In the genomic region with DNA sequence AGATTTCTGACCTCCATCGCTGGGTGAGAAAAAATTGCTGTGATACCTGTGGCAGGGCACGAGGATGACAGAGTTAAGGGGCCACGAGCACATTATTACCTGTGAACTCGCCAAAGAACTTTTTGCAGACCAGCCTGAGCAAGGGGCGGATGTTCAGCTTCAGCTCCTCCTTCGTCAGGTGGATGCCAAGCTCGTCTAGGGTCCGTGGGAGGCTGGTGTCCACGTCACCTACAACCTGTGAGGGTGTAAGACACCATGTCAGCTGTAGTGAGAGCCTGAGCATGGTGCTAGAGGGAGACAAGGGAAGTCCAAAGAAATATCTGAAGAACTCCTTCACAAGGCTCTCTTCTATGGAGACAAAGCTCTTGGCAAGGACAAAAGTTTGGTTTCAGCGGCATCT, we compare ENCODE assay signal across 26 cellular contexts. TPM values are rescaled to one million over a fixed set of nuclear protein-coding genes. Genes with fewer than 3 reads are reported as not detected.
DNase-seq lines count a peak whose midpoint lies in the region; ATAC-seq and TF ChIP-seq lines count a peak whose summit lies in the region.
"Had no signal": no experiment of that assay in that cellular context is flagged by ENCODE, and none has a peak within 500 bp of the region (broad histone marks: within the 10 kb centered on the region; RNA-seq: fewer than 3 reads in every experiment).

No MANE protein-coding gene starts in this region.

- H3K27ac Mint-ChIP-seq in activated CD8-positive, alpha-beta T cell treated with anti-CD3 and anti-CD28 coated beads, Interleukin-2, amount 10 ng/mL, durations not matched to agents 7 days and 5 days = no peak overlapping the region
- H3K27ac Mint-ChIP-seq: activated B cell treated with CpG ODN at 0.5 μM for 24 hours; activated CD4-positive, alpha-beta memory T cell treated with anti-CD3 and anti-CD28 coated beads for 36 hours; activated naive CD8-positive, alpha-beta T cell treated with anti-CD3 and anti-CD28 coated beads, Interleukin-2, amount 10 ng/mL, durations not matched to agents 7 days and 5 days; CD4-positive, alpha-beta T cell; effector memory CD8-positive, alpha-beta T cell; natural killer cell; stimulated activated memory B cell treated with anti-CD40 and anti-IgM and Interleukin-4, amounts not matched to agents 10 μg/mL and 1 μg/mL and 100 μg/mL, for 72 hours had no signal

- H3K4me3 ChIP-seq in right atrium auricular region (no peak overlapping the region), left lung (no peak overlapping the region), uterus (no peak overlapping the region)
- H3K4me3 ChIP-seq: cardiac muscle cell, lung, psoas muscle, SJCRH30, suprapubic skin, upper lobe of right lung had no signal

- CTCF ChIA-PET in activated CD8-positive, alpha-beta T cell treated with anti-CD3 and anti-CD28 coated beads, Interleukin-2, amount 10 ng/mL, durations not matched to agents 7 days and 5 days (lab: Charles Lee) = interaction anchor here (0.7 to 14.7 kb wide), 12 partner anchors 9 to 271 kb away, joined by 3 to 161 read pairs (median 4); a partner anchor contains a TSS

- H3K9me3 ChIP-seq in right atrium auricular region = no peaks in the 10 kb centered on the region
- H3K9me3 ChIP-seq in left lung = no peaks in the 10 kb centered on the region
- no peaks in the 10 kb centered on the region for H3K9me3 ChIP-seq in uterus
- H3K9me3 ChIP-seq: psoas muscle, SJCRH30, suprapubic skin, upper lobe of right lung had no signal

- peak; percentile 13 for ATAC-seq in Right ventricle myocardium superior (ENCODE audit: poor library complexity)
- peak; percentile 22 for ATAC-seq in activated CD8-positive, alpha-beta T cell treated with anti-CD3 and anti-CD28 coated beads, Interleukin-2, amount 10 ng/mL, durations not matched to agents 7 days and 5 days
- ATAC-seq in left lung = peak; percentile 12
- no peak for ATAC-seq in GM21526 (IDR thresholded peaks at IDR 0.05; ENCODE audit: low FRiP score, unreplicated experiment)

- H3K36me3 ChIP-seq in right atrium auricular region (peaks cover 73% of the 10 kb centered on the region), left lung (peaks cover 0 to 98% of the 10 kb centered on the region in 2 donors), uterus (no peaks in the 10 kb centered on the region)

- no peak for DNase-seq in Right ventricle myocardium superior
- DNase-seq in right atrium auricular region (ENCODE audit: low spot score) = no peak
- no peak for DNase-seq in activated CD8-positive, alpha-beta T cell treated with anti-CD3 and anti-CD28 coated beads, Interleukin-2, amount 10 ng/mL, durations not matched to agents 7 days and 5 days
- no peak for DNase-seq in left lung
- DNase-seq in uterus = no peak
- DNase-seq in foreskin melanocyte = no peak
- no peak for DNase-seq in NOMO-1 (lab: John Stamatoyannopoulos, UW; ENCODE audit: unreplicated experiment in 2 of 2)
- DNase-seq: upper lobe of right lung had no signal

- no peak for TF ChIP-seq POLR2A in uterus (IDR thresholded peaks at IDR 0.05)

- H3K4me3 Mint-ChIP-seq in activated CD8-positive, alpha-beta T cell treated with anti-CD3 and anti-CD28 coated beads, Interleukin-2, amount 10 ng/mL, durations not matched to agents 7 days and 5 days = no peak overlapping the region
- H3K4me3 Mint-ChIP-seq: activated B cell treated with CpG ODN at 0.5 μM for 24 hours; activated CD4-positive, alpha-beta memory T cell treated with anti-CD3 and anti-CD28 coated beads for 36 hours; activated naive CD8-positive, alpha-beta T cell treated with anti-CD3 and anti-CD28 coated beads, Interleukin-2, amount 10 ng/mL, durations not matched to agents 7 days and 5 days; CD4-positive, alpha-beta T cell; effector memory CD8-positive, alpha-beta T cell; natural killer cell; stimulated activated memory B cell treated with anti-CD40 and anti-IgM and Interleukin-4, amounts not matched to agents 10 μg/mL and 1 μg/mL and 100 μg/mL, for 72 hours had no signal

- intact Hi-C loops in Right ventricle myocardium superior (cut with DNase I) = loop anchor here (2.0 kb wide), 1 partner anchor 90 kb away; no protein-coding TSS in a partner anchor
- intact Hi-C loops in left lung (cut with DNase I) = loop anchor here (5.0 to 10.0 kb wide), 2 partner anchors 88 to 90 kb away; no protein-coding TSS in a partner anchor
- intact Hi-C loops in uterus (cut with DNase I; ENCODE audit: low total_unique reads) = loop anchor here (5.0 kb wide), 1 partner anchor 88 kb away; no protein-coding TSS in a partner anchor

- POLR2A ChIA-PET in activated CD8-positive, alpha-beta T cell treated with anti-CD3 and anti-CD28 coated beads, Interleukin-2, amount 10 ng/mL, durations not matched to agents 7 days and 5 days (lab: Charles Lee) = no interaction called here

- H3K27ac ChIP-seq in right atrium auricular region = no peak overlapping the region
- no peak overlapping the region for H3K27ac ChIP-seq in left lung
- peak overlapping the region; percentile 60 to 85 for H3K27ac ChIP-seq in uterus
- H3K27ac ChIP-seq: psoas muscle, SJCRH30, suprapubic skin, upper lobe of right lung had no signal

- no peaks in the 10 kb centered on the region for H3K27me3 Mint-ChIP-seq in activated CD8-positive, alpha-beta T cell treated with anti-CD3 and anti-CD28 coated beads, Interleukin-2, amount 10 ng/mL, durations not matched to agents 7 days and 5 days (ENCODE audit: low read depth)
- H3K27me3 Mint-ChIP-seq: activated B cell treated with CpG ODN at 0.5 μM for 24 hours; activated CD4-positive, alpha-beta memory T cell treated with anti-CD3 and anti-CD28 coated beads for 36 hours; activated naive CD8-positive, alpha-beta T cell treated with anti-CD3 and anti-CD28 coated beads, Interleukin-2, amount 10 ng/mL, durations not matched to agents 7 days and 5 days; CD4-positive, alpha-beta T cell; effector memory CD8-positive, alpha-beta T cell; stimulated activated memory B cell treated with anti-CD40 and anti-IgM and Interleukin-4, amounts not matched to agents 10 μg/mL and 1 μg/mL and 100 μg/mL, for 72 hours had no signal

- H3K4me1 Mint-ChIP-seq in activated CD8-positive, alpha-beta T cell treated with anti-CD3 and anti-CD28 coated beads, Interleukin-2, amount 10 ng/mL, durations not matched to agents 7 days and 5 days (ENCODE audit: low read depth) = no peaks in the 10 kb centered on the region
- H3K4me1 Mint-ChIP-seq: activated B cell treated with CpG ODN at 0.5 μM for 24 hours; activated naive CD8-positive, alpha-beta T cell treated with anti-CD3 and anti-CD28 coated beads, Interleukin-2, amount 10 ng/mL, durations not matched to agents 7 days and 5 days; natural killer cell; stimulated activated memory B cell treated with anti-CD40 and anti-IgM and Interleukin-4, amounts not matched to agents 10 μg/mL and 1 μg/mL and 100 μg/mL, for 72 hours had no signal

- TF ChIP-seq CTCF in right atrium auricular region (IDR thresholded peaks at IDR 0.05) = no peak
- no peak for TF ChIP-seq CTCF in left lung (IDR thresholded peaks at IDR 0.05)
- TF ChIP-seq CTCF in uterus (IDR thresholded peaks at IDR 0.05) = no peak

- peaks cover 49% of the 10 kb centered on the region for H3K36me3 Mint-ChIP-seq in activated CD8-positive, alpha-beta T cell treated with anti-CD3 and anti-CD28 coated beads, Interleukin-2, amount 10 ng/mL, durations not matched to agents 7 days and 5 days (ENCODE audit: low read depth)

- no peaks in the 10 kb centered on the region for H3K27me3 ChIP-seq in right atrium auricular region
- no peaks in the 10 kb centered on the region for H3K27me3 ChIP-seq in left lung
- H3K27me3 ChIP-seq in uterus = no peaks in the 10 kb centered on the region
- H3K27me3 ChIP-seq: cardiac muscle cell, SJCRH30, suprapubic skin, upper lobe of right lung had no signal

- peaks cover 0 to 12% of the 10 kb centered on the region in 2 donors for H3K4me1 ChIP-seq in right atrium auricular region
- H3K4me1 ChIP-seq in left lung = no peaks in the 10 kb centered on the region
- H3K4me1 ChIP-seq in uterus = no peaks in the 10 kb centered on the region
- H3K4me1 ChIP-seq: psoas muscle, SJCRH30, suprapubic skin, upper lobe of right lung had no signal

- H3K9me3 Mint-ChIP-seq in activated CD8-positive, alpha-beta T cell treated with anti-CD3 and anti-CD28 coated beads, Interleukin-2, amount 10 ng/mL, durations not matched to agents 7 days and 5 days (ENCODE audit: insufficient read depth) = no peaks in the 10 kb centered on the region
- H3K9me3 Mint-ChIP-seq: activated B cell treated with CpG ODN at 0.5 μM for 24 hours; activated CD4-positive, alpha-beta memory T cell treated with anti-CD3 and anti-CD28 coated beads for 36 hours; activated naive CD8-positive, alpha-beta T cell treated with anti-CD3 and anti-CD28 coated beads, Interleukin-2, amount 10 ng/mL, durations not matched to agents 7 days and 5 days; CD4-positive, alpha-beta T cell; effector memory CD8-positive, alpha-beta T cell; natural killer cell; stimulated activated memory B cell treated with anti-CD40 and anti-IgM and Interleukin-4, amounts not matched to agents 10 μg/mL and 1 μg/mL and 100 μg/mL, for 72 hours had no signal

RNA-seq across cellular contexts. Expression of a gene that starts 17.1 kb away (rescaled TPM):
- total RNA-seq in Right ventricle myocardium superior (17.4 TPM), right atrium auricular region (10 to 100 TPM in 1 of 2 donors, not detected in 1; 19.0 TPM), left lung (10 to 100 TPM; 17.1 to 19.5 TPM), uterus (1 to 10 TPM in 2 of 4 donors, not detected in 2; 2.7 to 8.8 TPM)
- total RNA-seq in activated CD8-positive, alpha-beta T cell treated with anti-CD3 and anti-CD28 coated beads, Interleukin-2, amount 10 ng/mL, durations not matched to agents 7 days and 5 days = not detected
- total RNA-seq: activated B cell treated with CpG ODN at 0.5 μM for 24 hours; activated CD4-positive, alpha-beta memory T cell treated with anti-CD3 and anti-CD28 coated beads for 36 hours; activated naive CD8-positive, alpha-beta T cell treated with anti-CD3 and anti-CD28 coated beads, Interleukin-2, amount 10 ng/mL, durations not matched to agents 7 days and 5 days; astrocyte; cardiac muscle cell; CD4-positive, alpha-beta T cell; Daoy; epithelial cell of proximal tubule; H7; MCF 10A; natural killer cell; SJCRH30; suprapubic skin had no signal

RNA-seq across cellular contexts. Expression of a gene that starts 34.4 kb away (rescaled TPM):
- 66.9 TPM for total RNA-seq in Right ventricle myocardium superior
- total RNA-seq in right atrium auricular region = 10 to 100 TPM; 36.8 to 36.9 TPM
- total RNA-seq in activated CD8-positive, alpha-beta T cell treated with anti-CD3 and anti-CD28 coated beads, Interleukin-2, amount 10 ng/mL, durations not matched to agents 7 days and 5 days = 100 to 1,000 TPM; 148 to 156 TPM
- 100 to 1,000 TPM in 1 of 2 donors, 10 to 100 TPM in 1; 83.4 to 112 TPM for total RNA-seq in left lung
- 100 to 1,000 TPM in 2 of 4 donors, 10 to 100 TPM in 2; 12.4 to 129 (median 64.7) TPM for total RNA-seq in uterus

RNA-seq across cellular contexts. Expression of a gene that starts 34.7 kb away (rescaled TPM):
- 16.1 TPM for total RNA-seq in Right ventricle myocardium superior
- total RNA-seq in right atrium auricular region = 10 to 100 TPM; 25.8 to 41.8 TPM
- 1 to 10 TPM; 1.6 to 2.2 TPM for total RNA-seq in activated CD8-positive, alpha-beta T cell treated with anti-CD3 and anti-CD28 coated beads, Interleukin-2, amount 10 ng/mL, durations not matched to agents 7 days and 5 days
- 10 to 100 TPM; 17.3 to 18.8 TPM for total RNA-seq in left lung
- total RNA-seq in uterus = 10 to 100 TPM; 10.6 to 79.4 (median 50.2) TPM
- total RNA-seq: CD4-positive, alpha-beta T cell had no signal

RNA-seq across cellular contexts. Expression of a gene that starts 50.5 kb away (rescaled TPM):
- total RNA-seq in Right ventricle myocardium superior (4.7 TPM), right atrium auricular region (1 to 10 TPM; 4.6 to 5.3 TPM), left lung (under 1 TPM in 1 of 2 donors, not detected in 1; 0.15 TPM), uterus (1 to 10 TPM in 1 of 4 donors, not detected in 3; 3.7 TPM)
- total RNA-seq in activated CD8-positive, alpha-beta T cell treated with anti-CD3 and anti-CD28 coated beads, Interleukin-2, amount 10 ng/mL, durations not matched to agents 7 days and 5 days = not detected
- total RNA-seq: activated B cell treated with CpG ODN at 0.5 μM for 24 hours; activated CD4-positive, alpha-beta memory T cell treated with anti-CD3 and anti-CD28 coated beads for 36 hours; activated naive CD8-positive, alpha-beta T cell treated with anti-CD3 and anti-CD28 coated beads, Interleukin-2, amount 10 ng/mL, durations not matched to agents 7 days and 5 days; astrocyte; CD4-positive, alpha-beta T cell; MCF 10A; natural killer cell; upper lobe of right lung had no signal

Comparison
In these comparisons a context has a peak if more than half of its experiments do, and no peak if none do; other contexts are left out.
1. H3K27ac ChIP-seq: peak in uterus (2 of 2); none in right atrium auricular region (0 of 2) and left lung (0 of 2).